In the genomic region with DNA sequence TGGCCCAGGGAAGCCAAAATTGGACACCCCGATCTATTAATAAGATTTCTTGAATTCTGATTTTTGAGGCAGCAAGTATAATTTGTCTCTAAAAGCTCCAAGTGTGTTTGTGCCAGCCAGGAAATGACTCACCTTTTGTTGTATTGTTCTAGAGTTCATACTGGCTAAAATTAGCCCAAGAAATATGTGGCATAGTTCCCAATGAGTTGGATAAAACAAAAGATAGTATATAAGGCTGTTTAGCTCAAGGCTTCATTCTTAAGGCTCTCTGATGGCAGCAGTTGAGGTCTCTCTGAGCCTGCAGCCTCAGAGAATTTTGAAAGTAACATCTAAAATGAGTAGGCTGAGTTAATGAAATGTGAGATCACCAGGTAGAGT, we compare ENCODE assay signal across 9 cellular contexts. TPM values are rescaled to one million over a fixed set of nuclear protein-coding genes. Genes with fewer than 3 reads are reported as not detected.
A peak's percentile ranks its signal among the peaks of the same experiment; 100 is the strongest.
DNase-seq lines count a peak whose midpoint lies in the region; ATAC-seq and TF ChIP-seq lines count a peak whose summit lies in the region.
"Had no signal": no experiment of that assay in that cellular context is flagged by ENCODE, and none has a peak within 500 bp of the region (broad histone marks: within the 10 kb centered on the region; RNA-seq: fewer than 3 reads in every experiment).

No MANE protein-coding gene starts in this region.

- DNase-seq in AG10803 (ENCODE audit: low read depth) (peak; percentile 92), LoVo (ENCODE audit: low spot score) (peak; percentile 36), choroid plexus epithelial cell (ENCODE audit: low read depth) (peak; percentile 81), myocyte (ENCODE audit: low read depth) (peak; percentile 91), NCI-H510A treated with DMSO at 0.1 percent for 48 hours (lab: John Stamatoyannopoulos, UW) (no peak), 8988T (no peak), coronary artery (ENCODE audit: low spot score) (no peak)
- DNase-seq: stimulated activated CD8-positive, alpha-beta memory T cell treated with anti-CD3 and anti-CD28 coated beads, Interleukin-4, amount 100 ng/mL, for 48 hours had no signal

- no peak overlapping the region for H3K4me3 ChIP-seq in AG10803 (ENCODE audit: low read length)
- no peak overlapping the region for H3K4me3 ChIP-seq in choroid plexus epithelial cell (ENCODE audit: low read depth, low read length)
- H3K4me3 ChIP-seq in coronary artery = no peak overlapping the region

- TF ChIP-seq CTCF in AG10803 (conservative IDR thresholded peaks at IDR 0.05; ENCODE audit: low read length) (no peak), choroid plexus epithelial cell (conservative IDR thresholded peaks at IDR 0.05; ENCODE audit: low read depth, low read length) (no peak), coronary artery (IDR thresholded peaks at IDR 0.05) (no peak)

- peak overlapping the region in 1 of 2 donors; percentile 31 for H3K27ac ChIP-seq in coronary artery

- no peak for ATAC-seq in HG03175 (IDR thresholded peaks at IDR 0.05; ENCODE audit: unreplicated experiment)

RNA-seq across cellular contexts. Expression of a gene that starts 21.6 kb away (rescaled TPM):
- 43.3 and 48.1 TPM in 2 replicates for total RNA-seq in myocyte
- 41.9 TPM for polyA plus RNA-seq in myocyte (2012)

RNA-seq across cellular contexts. Expression of a gene that starts 21.7 kb away (rescaled TPM):
- 5.0 and 6.7 TPM in 2 replicates for total RNA-seq in myocyte
- 8.5 TPM for polyA plus RNA-seq in myocyte (2012)

Comparison
In these comparisons a context has a peak if more than half of its experiments do, and no peak if none do; other contexts are left out.
1. DNase-seq: peak in AG10803 (single experiment), LoVo (single experiment), choroid plexus epithelial cell (single experiment) and myocyte (single experiment); none in NCI-H510A treated with DMSO at 0.1 percent for 48 hours (single experiment), 8988T (single experiment) and coronary artery (single experiment).